In the genomic region with DNA sequence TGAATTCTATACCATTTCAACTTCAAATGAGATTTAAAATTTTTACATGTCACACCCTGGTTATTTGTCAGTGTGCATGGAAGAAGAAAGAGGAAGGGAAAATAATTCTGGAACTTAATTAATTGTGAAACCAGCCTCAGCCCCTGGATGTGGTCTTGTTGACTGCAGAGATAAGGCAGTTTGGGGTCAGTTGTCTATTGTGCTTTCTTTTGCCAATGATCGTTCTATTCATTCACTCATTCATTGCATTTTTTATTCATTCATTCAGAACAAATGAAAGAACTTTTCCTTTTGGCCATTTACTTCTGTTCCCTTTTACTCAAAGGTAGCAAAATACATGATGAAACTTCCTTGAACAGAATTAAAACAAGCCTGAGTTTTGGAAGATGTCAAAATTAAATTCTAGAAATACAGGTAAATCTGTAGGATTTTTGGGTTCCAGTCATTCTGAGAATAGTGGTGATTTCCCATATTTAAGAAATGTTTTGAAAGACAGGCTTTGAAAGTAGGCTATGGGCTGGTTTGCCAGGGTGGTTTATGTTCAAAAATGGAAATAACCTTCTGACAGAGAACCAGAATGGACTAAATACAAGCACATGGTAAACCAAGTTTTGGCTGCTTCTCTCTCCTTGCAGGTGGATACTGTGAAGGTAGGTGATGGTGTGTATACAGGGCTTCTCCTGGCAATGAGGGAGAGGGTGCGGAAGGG, we compare ENCODE assay signal across 15 cellular contexts. TPM values are rescaled to one million over a fixed set of nuclear protein-coding genes. Genes with fewer than 3 reads are reported as not detected.
DNase-seq lines count a peak whose midpoint lies in the region; ATAC-seq, FAIRE-seq and TF ChIP-seq lines count a peak whose summit lies in the region.
"Had no signal": no experiment of that assay in that cellular context is flagged by ENCODE, and none has a peak within 500 bp of the region (broad histone marks: within the 10 kb centered on the region; RNA-seq: fewer than 3 reads in every experiment).

No MANE protein-coding gene starts in this region.

- FAIRE-seq in GM18507 (lab: Jason Lieb, UNC) (peak; percentile 81), kidney (lab: Jason Lieb, UNC) (no peak)
- FAIRE-seq: astrocyte, H54 had no signal

- H3K4me3 Mint-ChIP-seq in activated naive CD4-positive, alpha-beta T cell treated with anti-CD3 and anti-CD28 coated beads, Interleukin-2, amount 10 ng/mL, durations not matched to agents 7 days and 5 days: no peak overlapping the region
- no peak overlapping the region for H3K4me3 Mint-ChIP-seq in activated CD4-positive, alpha-beta memory T cell treated with anti-CD3 and anti-CD28 coated beads for 36 hours

- intact Hi-C loops in kidney (cut with DNase I): no loop called here
- intact Hi-C loops in activated CD4-positive, alpha-beta memory T cell treated with anti-CD3 and anti-CD28 coated beads for 36 hours (cut with micrococcal nuclease): no loop called here

- H3K4me1 Mint-ChIP-seq in activated naive CD4-positive, alpha-beta T cell treated with anti-CD3 and anti-CD28 coated beads, Interleukin-2, amount 10 ng/mL, durations not matched to agents 7 days and 5 days: no peaks in the 10 kb centered on the region
- H3K4me1 Mint-ChIP-seq in activated CD4-positive, alpha-beta memory T cell treated with anti-CD3 and anti-CD28 coated beads for 36 hours (ENCODE audit: low read depth): no peaks in the 10 kb centered on the region

- H3K4me1 ChIP-seq in kidney (ENCODE audit: control insufficient read depth in 1 of 2, insufficient read depth in 1 of 2, low read depth in 1 of 2, low read length in 2 of 2): peaks cover 7 to 15% of the 10 kb centered on the region in 2 donors

- ATAC-seq in GM19452 (IDR thresholded peaks at IDR 0.05; ENCODE audit: unreplicated experiment): peak; percentile 63
- ATAC-seq in HG02938 (IDR thresholded peaks at IDR 0.05; ENCODE audit: unreplicated experiment): peak; percentile 79

- POLR2A ChIA-PET in activated CD4-positive, alpha-beta memory T cell treated with anti-CD3 and anti-CD28 coated beads for 36 hours (lab: Charles Lee): no interaction called here

- no peak overlapping the region for H3K27ac Mint-ChIP-seq in activated naive CD4-positive, alpha-beta T cell treated with anti-CD3 and anti-CD28 coated beads, Interleukin-2, amount 10 ng/mL, durations not matched to agents 7 days and 5 days
- H3K27ac Mint-ChIP-seq in activated CD4-positive, alpha-beta memory T cell treated with anti-CD3 and anti-CD28 coated beads for 36 hours: no peak overlapping the region

- H3K36me3 Mint-ChIP-seq in activated naive CD4-positive, alpha-beta T cell treated with anti-CD3 and anti-CD28 coated beads, Interleukin-2, amount 10 ng/mL, durations not matched to agents 7 days and 5 days: no peaks in the 10 kb centered on the region
- H3K36me3 Mint-ChIP-seq in activated CD4-positive, alpha-beta memory T cell treated with anti-CD3 and anti-CD28 coated beads for 36 hours: no peaks in the 10 kb centered on the region

- no peak overlapping the region for H3K9ac ChIP-seq in kidney (ENCODE audit: low read length in 2 of 2)

- no peaks in the 10 kb centered on the region for H3K9me3 ChIP-seq in kidney (ENCODE audit: control insufficient read depth in 1 of 2, low read length in 2 of 2)

- DNase-seq in GM18507 (ENCODE audit: extremely low spot score, insufficient read length, low read depth) (no peak), OCI-M1 (lab: John Stamatoyannopoulos, UW) (peak; percentile 12), kidney (no peak), NCI-H1417 treated with DMSO at 0.1 percent for 48 hours (lab: John Stamatoyannopoulos, UW) (no peak)
- no peak for DNase-seq in activated naive CD4-positive, alpha-beta T cell treated with anti-CD3 and anti-CD28 coated beads, Interleukin-2, amount 10 ng/mL, durations not matched to agents 7 days and 5 days
- no peak for DNase-seq in activated CD4-positive, alpha-beta memory T cell treated with anti-CD3 and anti-CD28 coated beads for 36 hours
- DNase-seq: activated T-cell treated with anti-CD3 and anti-CD28 coated beads, Interleukin-2, amount 50 U/mL, for 1 hour; effector CD8-positive, alpha-beta T cell; NCI-H82; nucleus accumbens had no signal

- no peak overlapping the region for H3K27ac ChIP-seq in kidney (ENCODE audit: low read depth in 2 of 2, low read length in 2 of 2)
- H3K27ac ChIP-seq: C4-2B had no signal

- no peaks in the 10 kb centered on the region for H3K9me3 Mint-ChIP-seq in activated naive CD4-positive, alpha-beta T cell treated with anti-CD3 and anti-CD28 coated beads, Interleukin-2, amount 10 ng/mL, durations not matched to agents 7 days and 5 days
- H3K9me3 Mint-ChIP-seq in activated CD4-positive, alpha-beta memory T cell treated with anti-CD3 and anti-CD28 coated beads for 36 hours: no peaks in the 10 kb centered on the region

- no peaks in the 10 kb centered on the region for H3K27me3 Mint-ChIP-seq in activated naive CD4-positive, alpha-beta T cell treated with anti-CD3 and anti-CD28 coated beads, Interleukin-2, amount 10 ng/mL, durations not matched to agents 7 days and 5 days
- H3K27me3 Mint-ChIP-seq in activated CD4-positive, alpha-beta memory T cell treated with anti-CD3 and anti-CD28 coated beads for 36 hours: no peaks in the 10 kb centered on the region

- CTCF ChIA-PET in activated naive CD4-positive, alpha-beta T cell treated with anti-CD3 and anti-CD28 coated beads, Interleukin-2, amount 10 ng/mL, durations not matched to agents 7 days and 5 days (lab: Charles Lee): no interaction called here
- CTCF ChIA-PET in activated CD4-positive, alpha-beta memory T cell treated with anti-CD3 and anti-CD28 coated beads for 36 hours (lab: Charles Lee): no interaction called here

- H3K36me3 ChIP-seq in kidney (ENCODE audit: control insufficient read depth in 1 of 2, insufficient read depth in 2 of 2, low read length in 2 of 2): no peaks in the 10 kb centered on the region

- no peak for TF ChIP-seq CTCF in kidney (IDR thresholded peaks at IDR 0.05; ENCODE audit: borderline replicate concordance, extremely low read depth, insufficient read depth)

- H3K4me3 ChIP-seq in kidney (ENCODE audit: low read length in 2 of 2): no peak overlapping the region

RNA-seq across cellular contexts. Expression of gene PARM1, which starts 35.7 kb away (rescaled TPM):
- total RNA-seq in kidney: 62.3 TPM
- polyA plus RNA-seq in kidney (ENCODE audit: insufficient read depth, low read depth, low replicate concordance): 42.9 TPM
- total RNA-seq in activated CD4-positive, alpha-beta memory T cell treated with anti-CD3 and anti-CD28 coated beads for 36 hours: not detected

Comparison
In these comparisons a context has a peak if more than half of its experiments do, and no peak if none do; other contexts are left out.
1. RNA of gene PARM1, which starts 35.7 kb away (total RNA-seq): 62.3 TPM in kidney (single experiment); not detected in activated CD4-positive, alpha-beta memory T cell treated with anti-CD3 and anti-CD28 coated beads for 36 hours; every median in the first group is over 10 times any median in the second.